8 cellular contexts compared by ENCODE assay signal in the genomic region with DNA sequence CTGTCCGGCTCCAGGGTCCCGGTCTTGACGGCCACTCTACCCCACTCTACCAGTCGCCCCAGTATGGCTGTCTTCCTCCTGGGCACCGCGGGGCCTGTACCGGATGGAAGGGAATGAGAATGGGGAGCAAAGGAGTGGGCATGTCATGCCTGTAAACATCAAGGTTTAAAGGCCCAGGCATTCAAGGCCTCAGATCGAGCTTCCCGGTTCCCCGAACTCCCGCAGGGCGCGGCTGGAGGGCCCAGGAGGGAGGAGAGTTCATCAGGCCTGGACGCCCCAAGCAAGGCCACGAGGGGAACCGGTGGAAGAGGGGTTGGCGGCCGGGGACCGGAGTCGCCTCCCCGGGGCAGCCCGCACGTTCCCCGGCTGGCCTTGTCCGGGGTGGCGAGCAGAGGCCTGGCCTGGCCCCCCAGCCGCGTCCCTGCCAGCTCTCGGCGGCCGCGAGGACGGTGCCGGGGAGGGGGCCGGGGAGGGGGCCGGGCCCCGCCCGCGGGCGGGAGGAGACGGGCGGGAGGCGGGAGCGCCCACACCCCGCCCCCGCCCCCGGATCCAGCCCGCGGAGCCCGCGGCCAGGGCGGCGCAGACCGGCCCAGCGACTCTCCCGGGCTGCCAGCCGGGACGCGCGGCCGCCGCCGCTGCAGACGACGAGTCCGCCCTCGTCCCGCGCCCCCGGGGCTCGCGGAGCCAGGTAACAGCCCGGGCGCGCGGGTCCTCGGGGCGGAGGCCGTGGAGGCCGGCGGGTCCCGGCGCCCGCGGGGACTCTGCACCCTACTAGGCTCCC. TPM values are rescaled to one million over a fixed set of nuclear protein-coding genes. Genes with fewer than 3 reads are reported as not detected.
A peak's percentile ranks its signal among the peaks of the same experiment; 100 is the strongest.
DNase-seq lines count a peak whose midpoint lies in the region; ATAC-seq and TF ChIP-seq lines count a peak whose summit lies in the region.

A gene with protein sequence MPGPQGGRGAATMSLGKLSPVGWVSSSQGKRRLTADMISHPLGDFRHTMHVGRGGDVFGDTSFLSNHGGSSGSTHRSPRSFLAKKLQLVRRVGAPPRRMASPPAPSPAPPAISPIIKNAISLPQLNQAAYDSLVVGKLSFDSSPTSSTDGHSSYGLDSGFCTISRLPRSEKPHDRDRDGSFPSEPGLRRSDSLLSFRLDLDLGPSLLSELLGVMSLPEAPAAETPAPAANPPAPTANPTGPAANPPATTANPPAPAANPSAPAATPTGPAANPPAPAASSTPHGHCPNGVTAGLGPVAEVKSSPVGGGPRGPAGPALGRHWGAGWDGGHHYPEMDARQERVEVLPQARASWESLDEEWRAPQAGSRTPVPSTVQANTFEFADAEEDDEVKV (plus strand): TSS at position 580 of the 781 bp plus-strand sequence. CDS start 5,870 bp downstream, outside the sequence.

- peak within 1 kb of the TSS; percentile 78 for H3K4me3 Mint-ChIP-seq in mesothelial cell of epicardium
- H3K4me3 Mint-ChIP-seq in type B pancreatic cell, result peak within 1 kb of the TSS; percentile 88

- H3K27me3 ChIP-seq in SJSA1 (replicated peaks), result no peaks in the 10 kb centered on the region

- H3K4me1 Mint-ChIP-seq in mesothelial cell of epicardium, result peaks cover 41% of the 10 kb centered on the region
- peaks cover 40% of the 10 kb centered on the region for H3K4me1 Mint-ChIP-seq in type B pancreatic cell (ENCODE audit: unreplicated experiment)

- ATAC-seq in GM18511 (IDR thresholded peaks at IDR 0.05; ENCODE audit: unreplicated experiment) (no peak), GM19395 (IDR thresholded peaks at IDR 0.05; ENCODE audit: unreplicated experiment) (no peak)

- H3K36me3 Mint-ChIP-seq in mesothelial cell of epicardium (no peaks in the 10 kb centered on the region), type B pancreatic cell (no peaks in the 10 kb centered on the region)

- TF ChIP-seq CTCF in epithelial cell of proximal tubule (conservative IDR thresholded peaks at IDR 0.05; ENCODE audit: low read depth, low read length), result no peak
- TF ChIP-seq CTCF in mesothelial cell of epicardium (IDR thresholded peaks at IDR 0.05; ENCODE audit: unreplicated experiment), result no peak
- TF ChIP-seq CTCF in type B pancreatic cell (conservative IDR thresholded peaks at IDR 0.05), result no peak

- 0 out of 2 replicates have a peak, but pooled peaks cover 3% of the 10 kb centered on the region for H3K9me3 ChIP-seq in SJSA1 (replicated peaks)

- peak within 1 kb of the TSS; percentile 89 for H3K27ac Mint-ChIP-seq in mesothelial cell of epicardium
- peak within 1 kb of the TSS; percentile 93 for H3K27ac Mint-ChIP-seq in type B pancreatic cell

- H3K36me3 ChIP-seq in SJSA1, result peaks cover 43% of the 10 kb centered on the region

- H3K27me3 Mint-ChIP-seq in mesothelial cell of epicardium (ENCODE audit: low read depth), result no peaks in the 10 kb centered on the region
- peaks cover 9% of the 10 kb centered on the region for H3K27me3 Mint-ChIP-seq in type B pancreatic cell

- H3K4me1 ChIP-seq in SJSA1 (replicated peaks), result peaks cover 46% of the 10 kb centered on the region

- in situ Hi-C loops in Caki2 (cut with HindIII; ENCODE audit: low pct_unique_long_range_greater_than_20kb, low sequenced_read_pairs), result no loop called here

- H3K9me3 Mint-ChIP-seq in mesothelial cell of epicardium (no peaks in the 10 kb centered on the region), type B pancreatic cell (no peaks in the 10 kb centered on the region)

- peak within 1 kb of the TSS; percentile 99 for H3K4me3 ChIP-seq in SJSA1
- H3K4me3 ChIP-seq in epithelial cell of proximal tubule (ENCODE audit: low read depth, low read length), result peak within 1 kb of the TSS; percentile 80

- DNase-seq in Caki2 (ENCODE audit: low read depth), result peak; percentile 58
- peak in 1 of 2 experiments; percentile 51 for DNase-seq in SJSA1 (ENCODE audit: low read depth in 1 of 2, low spot score in 2 of 2)
- no peak for DNase-seq in epithelial cell of proximal tubule (ENCODE audit: low read depth)
- DNase-seq in mesothelial cell of epicardium (ENCODE audit: low spot score in 2 of 2, unreplicated experiment in 2 of 2), result peak in 1 of 2 experiments; percentile 57
- DNase-seq in type B pancreatic cell (ENCODE audit: extremely low spot score, unreplicated experiment), result no peak
- DNase-seq in NCI-H748 (lab: John Stamatoyannopoulos, UW; ENCODE audit: unreplicated experiment), result no peak

- peak within 1 kb of the TSS; percentile 99 for H3K27ac ChIP-seq in SJSA1

RNA-seq across cellular contexts. Expression of the gene that starts here (rescaled TPM):
- 8.9 and 9.1 TPM in 2 replicates for total RNA-seq in Caki2 (2014; rRNA removed; shearing (Covaris generic); ENCODE audit: low replicate concordance)
- total RNA-seq in SJSA1 (2014; rRNA removed; shearing (Covaris generic)), result 21.5 and 22.3 TPM in 2 replicates
- total RNA-seq in epithelial cell of proximal tubule, result 102 and 110 TPM in 2 replicates
- total RNA-seq in mesothelial cell of epicardium, result 38.5 to 39.1 TPM (median 38.8 TPM) in 3 replicates
- total RNA-seq in type B pancreatic cell (ENCODE audit: low replicate concordance), result 20.5 and 30.4 TPM in 2 replicates
